Comparison of ENCODE assay signal across 1 cellular context in the genomic region with DNA sequence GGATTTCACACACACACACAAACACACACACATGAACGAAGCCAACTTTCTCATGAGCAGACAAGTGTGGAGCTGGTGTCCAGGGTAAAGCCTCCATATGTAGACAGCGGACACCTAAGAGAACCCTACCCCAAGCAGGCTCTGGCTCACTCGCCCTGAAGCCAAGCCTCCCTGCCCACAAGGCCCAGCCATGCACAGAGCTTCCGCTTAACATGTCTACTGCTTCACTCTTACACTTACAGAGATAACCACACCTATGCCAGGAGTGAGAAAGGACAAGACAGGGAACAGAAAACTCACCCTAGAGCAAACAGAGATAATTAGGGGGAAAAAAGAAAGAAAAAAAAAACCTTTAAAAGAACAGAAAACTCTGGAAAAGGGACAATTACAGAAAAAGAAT.
TF ChIP-seq lines count a peak whose summit lies in the region.

No MANE protein-coding gene starts in this region.

TF ChIP-seq in SK-N-SH, 30 proteins besides CTCF, POLR2A, EP300 and RAD21 (continued from another document):
- TF ChIP-seq, protein P1, sequence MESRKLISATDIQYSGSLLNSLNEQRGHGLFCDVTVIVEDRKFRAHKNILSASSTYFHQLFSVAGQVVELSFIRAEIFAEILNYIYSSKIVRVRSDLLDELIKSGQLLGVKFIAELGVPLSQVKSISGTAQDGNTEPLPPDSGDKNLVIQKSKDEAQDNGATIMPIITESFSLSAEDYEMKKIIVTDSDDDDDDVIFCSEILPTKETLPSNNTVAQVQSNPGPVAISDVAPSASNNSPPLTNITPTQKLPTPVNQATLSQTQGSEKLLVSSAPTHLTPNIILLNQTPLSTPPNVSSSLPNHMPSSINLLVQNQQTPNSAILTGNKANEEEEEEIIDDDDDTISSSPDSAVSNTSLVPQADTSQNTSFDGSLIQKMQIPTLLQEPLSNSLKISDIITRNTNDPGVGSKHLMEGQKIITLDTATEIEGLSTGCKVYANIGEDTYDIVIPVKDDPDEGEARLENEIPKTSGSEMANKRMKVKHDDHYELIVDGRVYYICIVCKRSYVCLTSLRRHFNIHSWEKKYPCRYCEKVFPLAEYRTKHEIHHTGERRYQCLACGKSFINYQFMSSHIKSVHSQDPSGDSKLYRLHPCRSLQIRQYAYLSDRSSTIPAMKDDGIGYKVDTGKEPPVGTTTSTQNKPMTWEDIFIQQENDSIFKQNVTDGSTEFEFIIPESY (IDR thresholded peaks at IDR 0.05; ENCODE audit: borderline replicate concordance, low read depth) = no peak
- no peak for TF ChIP-seq FOXJ3 (CRISPR knock-in tag; IDR thresholded peaks at IDR 0.05)
- TF ChIP-seq CHD2 (IDR thresholded peaks at IDR 0.05; ENCODE audit: low read length, partially characterized antibody) = no peak
- no peak for TF ChIP-seq TAF1 (IDR thresholded peaks at IDR 0.05; ENCODE audit: borderline replicate concordance, low read depth, low read length)
- no peak for TF ChIP-seq GABPA (IDR thresholded peaks at IDR 0.05; ENCODE audit: low read depth)
- TF ChIP-seq, protein P2, sequence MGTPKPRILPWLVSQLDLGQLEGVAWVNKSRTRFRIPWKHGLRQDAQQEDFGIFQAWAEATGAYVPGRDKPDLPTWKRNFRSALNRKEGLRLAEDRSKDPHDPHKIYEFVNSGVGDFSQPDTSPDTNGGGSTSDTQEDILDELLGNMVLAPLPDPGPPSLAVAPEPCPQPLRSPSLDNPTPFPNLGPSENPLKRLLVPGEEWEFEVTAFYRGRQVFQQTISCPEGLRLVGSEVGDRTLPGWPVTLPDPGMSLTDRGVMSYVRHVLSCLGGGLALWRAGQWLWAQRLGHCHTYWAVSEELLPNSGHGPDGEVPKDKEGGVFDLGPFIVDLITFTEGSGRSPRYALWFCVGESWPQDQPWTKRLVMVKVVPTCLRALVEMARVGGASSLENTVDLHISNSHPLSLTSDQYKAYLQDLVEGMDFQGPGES (IDR thresholded peaks at IDR 0.05; ENCODE audit: low read depth, low read length) = no peak
- TF ChIP-seq POLR2AphosphoS5 (IDR thresholded peaks at IDR 0.05; ENCODE audit: low read depth, low read length) = no peak
